ENCODE assay signal across 12 cellular contexts in genomic region chr14:101723061-101723595, GRCh38. TPM values are rescaled to one million over a fixed set of nuclear protein-coding genes. Genes with fewer than 3 reads are reported as not detected.
DNase-seq lines count a peak whose midpoint lies in the region; ATAC-seq and TF ChIP-seq lines count a peak whose summit lies in the region.
"Had no signal": no experiment of that assay in that cellular context is flagged by ENCODE, and none has a peak within 500 bp of the region (broad histone marks: within the 10 kb centered on the region; RNA-seq: fewer than 3 reads in every experiment).

No MANE protein-coding gene starts in this region.

- H3K9me3 ChIP-seq in esophagus squamous epithelium (no peaks in the 10 kb centered on the region), transverse colon (no peaks in the 10 kb centered on the region)
- H3K9me3 ChIP-seq: mucosa of descending colon had no signal

- CTCF ChIA-PET in activated naive CD4-positive, alpha-beta T cell treated with anti-CD3 and anti-CD28 coated beads for 36 hours (lab: Charles Lee): interaction anchor here (1.8 to 2.2 kb wide), 2 partner anchors 7 to 16 kb away, joined by 7 to 13 read pairs; no protein-coding TSS in a partner anchor
- CTCF ChIA-PET in activated CD8-positive, alpha-beta T cell treated with anti-CD3 and anti-CD28 coated beads for 36 hours (lab: Charles Lee): interaction anchor here (1.0 to 1.9 kb wide), 2 partner anchors 8 to 16 kb away, joined by 3 to 16 read pairs; no protein-coding TSS in a partner anchor

- POLR2A ChIA-PET in activated CD8-positive, alpha-beta T cell treated with anti-CD3 and anti-CD28 coated beads for 36 hours (lab: Charles Lee): interaction anchor here (2.1 to 2.8 kb wide), 3 partner anchors 8 to 101 kb away, joined by 12 to 19 read pairs (median 13); no protein-coding TSS in a partner anchor

- no peak for TF ChIP-seq CTCF in activated CD8-positive, alpha-beta T cell treated with anti-CD3 and anti-CD28 coated beads for 36 hours (IDR thresholded peaks at IDR 0.05)
- no peak for TF ChIP-seq CTCF in esophagus squamous epithelium (IDR thresholded peaks at IDR 0.05)
- TF ChIP-seq CTCF in transverse colon (IDR thresholded peaks at IDR 0.05): no peak

- peaks cover 35% of the 10 kb centered on the region for H3K4me1 Mint-ChIP-seq in activated naive CD4-positive, alpha-beta T cell treated with anti-CD3 and anti-CD28 coated beads for 36 hours (ENCODE audit: low read depth)
- peaks cover 46% of the 10 kb centered on the region for H3K4me1 Mint-ChIP-seq in activated CD8-positive, alpha-beta T cell treated with anti-CD3 and anti-CD28 coated beads for 36 hours (ENCODE audit: low read depth)

- WGBS in esophagus squamous epithelium, 2 donors: 76 to 90% methylated on average over 8 of the region's 8 CpGs
- WGBS in transverse colon (ENCODE audit: low coverage in 1 of 2), 2 donors: 92 to 100% methylated on average over 1 to 8 of the region's 8 CpGs

- H3K27ac ChIP-seq in esophagus squamous epithelium (peak overlapping the region in 3 of 4 donors; percentile 66 to 85 (median 73)), transverse colon (peak overlapping the region; percentile 78 to 83 (median 81))

- H3K4me3 Mint-ChIP-seq in activated naive CD4-positive, alpha-beta T cell treated with anti-CD3 and anti-CD28 coated beads for 36 hours: no peak overlapping the region
- no peak overlapping the region for H3K4me3 Mint-ChIP-seq in activated CD8-positive, alpha-beta T cell treated with anti-CD3 and anti-CD28 coated beads for 36 hours
- H3K4me3 Mint-ChIP-seq: WTC11 had no signal

- TF ChIP-seq EP300 in transverse colon (IDR thresholded peaks at IDR 0.05; ENCODE audit: low read depth): no peak

- no peak for ATAC-seq in activated CD8-positive, alpha-beta T cell treated with anti-CD3 and anti-CD28 coated beads for 36 hours

- no peaks in the 10 kb centered on the region for H3K27me3 ChIP-seq in esophagus squamous epithelium
- H3K27me3 ChIP-seq in transverse colon: no peaks in the 10 kb centered on the region

- in situ Hi-C loops in transverse colon (cut with MboI; ENCODE audit: low pct_ligation_motif_present in 1 of 4, low pct_unique_long_range_greater_than_20kb in 1 of 4, low sequenced_read_pairs in 3 of 4): loop anchor here in 1 of 4 donors (25.0 kb wide), 1 partner anchor 589 kb away; the partner anchor contains the start of genes MOK and ZNF839

- H3K4me3 ChIP-seq in esophagus squamous epithelium (no peak overlapping the region), transverse colon (no peak overlapping the region)
- H3K4me3 ChIP-seq: mucosa of descending colon had no signal

- no peaks in the 10 kb centered on the region for H3K27me3 Mint-ChIP-seq in activated naive CD4-positive, alpha-beta T cell treated with anti-CD3 and anti-CD28 coated beads for 36 hours (ENCODE audit: low read depth)
- no peaks in the 10 kb centered on the region for H3K27me3 Mint-ChIP-seq in activated CD8-positive, alpha-beta T cell treated with anti-CD3 and anti-CD28 coated beads for 36 hours

- H3K4me1 ChIP-seq in esophagus squamous epithelium: no peaks in the 10 kb centered on the region
- peaks cover 6 to 16% (median 9%) of the 10 kb centered on the region in 4 donors for H3K4me1 ChIP-seq in transverse colon

- DNase-seq in activated naive CD4-positive, alpha-beta T cell treated with anti-CD3 and anti-CD28 coated beads for 36 hours: no peak
- no peak for DNase-seq in activated naive CD4-positive, alpha-beta T cell (lab: John Stamatoyannopoulos, UW)
- no peak for DNase-seq in activated CD8-positive, alpha-beta T cell treated with anti-CD3 and anti-CD28 coated beads for 36 hours
- DNase-seq in esophagus squamous epithelium (lab: John Stamatoyannopoulos, UW) (no peak), transverse colon (no peak), NCI-H2107 treated with DMSO at 0.1 percent for 48 hours (lab: John Stamatoyannopoulos, UW; ENCODE audit: unreplicated experiment) (no peak), NCI-H1417 (lab: John Stamatoyannopoulos, UW) (no peak)
- DNase-seq in central memory CD4-positive, alpha-beta T cell: no peak
- DNase-seq: HFFc6, mucosa of descending colon, NCI-H526 treated with DMSO at 0.1 percent for 48 hours had no signal

- intact Hi-C loops in activated naive CD4-positive, alpha-beta T cell treated with anti-CD3 and anti-CD28 coated beads for 36 hours (cut with micrococcal nuclease): no loop called here
- intact Hi-C loops in activated CD8-positive, alpha-beta T cell treated with anti-CD3 and anti-CD28 coated beads for 36 hours (cut with micrococcal nuclease): no loop called here
- intact Hi-C loops in esophagus squamous epithelium (cut with DNase I) (no loop called here), transverse colon (cut with DNase I; ENCODE audit: low total_unique reads) (no loop called here)

- no peaks in the 10 kb centered on the region for H3K9me3 Mint-ChIP-seq in activated naive CD4-positive, alpha-beta T cell treated with anti-CD3 and anti-CD28 coated beads for 36 hours
- H3K9me3 Mint-ChIP-seq in activated CD8-positive, alpha-beta T cell treated with anti-CD3 and anti-CD28 coated beads for 36 hours: no peaks in the 10 kb centered on the region
- H3K9me3 Mint-ChIP-seq: HFFc6 had no signal

- H3K36me3 ChIP-seq in esophagus squamous epithelium (no peaks in the 10 kb centered on the region), transverse colon (no peaks in the 10 kb centered on the region)

- TF ChIP-seq POLR2A in esophagus squamous epithelium (IDR thresholded peaks at IDR 0.05): no peak
- no peak for TF ChIP-seq POLR2A in transverse colon (IDR thresholded peaks at IDR 0.05)

- H3K27ac Mint-ChIP-seq in activated naive CD4-positive, alpha-beta T cell treated with anti-CD3 and anti-CD28 coated beads for 36 hours: peak overlapping the region; percentile 69
- H3K27ac Mint-ChIP-seq in activated CD8-positive, alpha-beta T cell treated with anti-CD3 and anti-CD28 coated beads for 36 hours: peak overlapping the region; percentile 95

- H3K36me3 Mint-ChIP-seq in activated naive CD4-positive, alpha-beta T cell treated with anti-CD3 and anti-CD28 coated beads for 36 hours (ENCODE audit: low read depth): no peaks in the 10 kb centered on the region
- H3K36me3 Mint-ChIP-seq in activated CD8-positive, alpha-beta T cell treated with anti-CD3 and anti-CD28 coated beads for 36 hours (ENCODE audit: low read depth): no peaks in the 10 kb centered on the region

RNA-seq across cellular contexts. Expression of gene PPP2R5C, which starts 38.4 kb away (rescaled TPM):
- total RNA-seq in activated naive CD4-positive, alpha-beta T cell treated with anti-CD3 and anti-CD28 coated beads for 36 hours: 100 to 1,000 TPM; 280 to 294 TPM
- 100 to 1,000 TPM; 238 to 242 TPM for total RNA-seq in activated CD8-positive, alpha-beta T cell treated with anti-CD3 and anti-CD28 coated beads for 36 hours
- 10 to 100 TPM; 66.3 to 92.3 (median 83.4) TPM for total RNA-seq in esophagus squamous epithelium
- 100 to 1,000 TPM in 2 of 4 donors, 10 to 100 TPM in 2; 66.2 to 211 (median 116) TPM for total RNA-seq in transverse colon
